In genomic region chr2:68121873-68122679, GRCh38 we compare ENCODE assay signal across 8 cellular contexts. TPM values are rescaled to one million over a fixed set of nuclear protein-coding genes. Genes with fewer than 3 reads are reported as not detected.
DNase-seq lines count a peak whose midpoint lies in the region; ATAC-seq and TF ChIP-seq lines count a peak whose summit lies in the region.

No MANE protein-coding gene starts in this region.

- no CpG with 5 or more reads among the region's 16 CpGs for WGBS in H9 (ENCODE audit: extremely low coverage, insufficient read length, low lambda C conversion rate)
- 7 to 42% methylated on average over 4 to 14 of the region's 16 CpGs for WGBS in endodermal cell (ENCODE audit: insufficient coverage in 1 of 2, insufficient read length in 1 of 2), 2 experiments

- H2BK12ac ChIP-seq in H9 (ENCODE audit: insufficient read length, low read depth, low read length) = no peak overlapping the region

- H3K27me3 Mint-ChIP-seq in H9 (ENCODE audit: low read depth) = no peaks in the 10 kb centered on the region; the same call in 1 of the 2 replicates
- H3K27me3 Mint-ChIP-seq in endodermal cell (ENCODE audit: insufficient read depth) = peaks cover 39% of the 10 kb centered on the region

- no peaks in the 10 kb centered on the region for H3K23me2 ChIP-seq in H9 (ENCODE audit: insufficient read length, low read depth, low read length, poor library complexity, severe bottlenecking)

- H3K9me3 ChIP-seq in BLaER1 = no peaks in the 10 kb centered on the region
- no peaks in the 10 kb centered on the region for H3K9me3 ChIP-seq in H9 (ENCODE audit: control insufficient read depth, low read depth, low read length)
- no peaks in the 10 kb centered on the region for H3K9me3 ChIP-seq in endodermal cell (ENCODE audit: control insufficient read depth, low read length)

- H3K9ac ChIP-seq in BLaER1 (no peak overlapping the region), H9 (ENCODE audit: extremely low read depth, insufficient read length, low read length) (no peak overlapping the region), endodermal cell (ENCODE audit: extremely low read depth, low read length, poor library complexity, severe bottlenecking) (no peak overlapping the region)

- H3K14ac ChIP-seq in H9 (ENCODE audit: insufficient read depth, low read length) = no peak overlapping the region

- H3K4ac ChIP-seq in H9 (ENCODE audit: low read depth, low read length) = no peak overlapping the region

- no peak overlapping the region for H2BK20ac ChIP-seq in H9 (ENCODE audit: low read depth, low read length, poor library complexity, severe bottlenecking)

- no peaks in the 10 kb centered on the region for H3K36me3 Mint-ChIP-seq in H9 (ENCODE audit: insufficient read depth in 1 of 3, low read depth in 3 of 3)
- H3K36me3 Mint-ChIP-seq in endodermal cell (ENCODE audit: low read depth) = no peaks in the 10 kb centered on the region

- ATAC-seq in GM18498 (IDR thresholded peaks at IDR 0.05; ENCODE audit: unreplicated experiment) = no peak

- H2BK5ac ChIP-seq in H9 (ENCODE audit: insufficient read length, low read length) = no peak overlapping the region

- H3K36me3 ChIP-seq in BLaER1 (no peaks in the 10 kb centered on the region), endodermal cell (ENCODE audit: control insufficient read depth, insufficient read depth, low read length) (no peaks in the 10 kb centered on the region)

- H4K91ac ChIP-seq in H9 (ENCODE audit: insufficient read length, low read depth, low read length) = no peak overlapping the region

- H2BK15ac ChIP-seq in H9 (ENCODE audit: low read depth, low read length) = no peak overlapping the region

- no peak overlapping the region; a peak in 1 of 5 replicates for H3K4me3 Mint-ChIP-seq in H9
- H3K4me3 Mint-ChIP-seq in endodermal cell = no peak overlapping the region

- no peaks in the 10 kb centered on the region for H3K27me3 ChIP-seq in BLaER1
- H3K27me3 ChIP-seq in H9 (ENCODE audit: insufficient read depth, low read length) = no peaks in the 10 kb centered on the region
- H3K27me3 ChIP-seq in endodermal cell (ENCODE audit: control insufficient read depth, insufficient read depth, low read length, poor library complexity, severe bottlenecking) = no peaks in the 10 kb centered on the region

- no peak overlapping the region for H3K18ac ChIP-seq in H9 (ENCODE audit: insufficient read length, low read depth, low read length)

- no peaks in the 10 kb centered on the region for H4K20me1 ChIP-seq in BLaER1
- no peaks in the 10 kb centered on the region for H4K20me1 ChIP-seq in H9 (ENCODE audit: control insufficient read depth, insufficient read depth, insufficient read length)

- DNase-seq in H9 (peak; percentile 86), NCI-H748 treated with DMSO at 0.1 percent for 48 hours (lab: John Stamatoyannopoulos, UW) (peak; percentile 29), endodermal cell (peak; percentile 96), middle frontal gyrus (ENCODE audit: extremely low spot score, low spot score) (peak; percentile 62)
- peak; percentile 60 to 63 for DNase-seq in activated CD8-positive, alpha-beta memory T cell treated with anti-CD3 and anti-CD28 coated beads for 4 hours (ENCODE audit: low read depth in 2 of 2)
- peak; percentile 55 to 74 for DNase-seq in stimulated activated CD8-positive, alpha-beta memory T cell treated with anti-CD3 and anti-CD28 coated beads, Interleukin-4, amount 100 ng/mL, for 1 hour (ENCODE audit: low read depth in 2 of 2, low spot score in 1 of 2)

- H2AFZ ChIP-seq in H9 (ENCODE audit: low read length) = no peak overlapping the region

- no peaks in the 10 kb centered on the region for H3K79me1 ChIP-seq in H9 (ENCODE audit: insufficient read depth, low read depth, low read length, poor library complexity, severe bottlenecking)

- H3K27ac Mint-ChIP-seq in H9 (no peak overlapping the region; a peak in 1 of 7 replicates), endodermal cell (no peak overlapping the region)

- peaks cover 6 to 9% of the 10 kb centered on the region in 2 experiments; a peak in 2 of 4 replicates for H3K4me1 Mint-ChIP-seq in H9
- H3K4me1 Mint-ChIP-seq in endodermal cell = peaks cover 33% of the 10 kb centered on the region

- TF ChIP-seq CTCF in H9 (conservative IDR thresholded peaks at IDR 0.05) (peak; percentile 96), endodermal cell (conservative IDR thresholded peaks at IDR 0.05) (peak; percentile 97)

- no peak overlapping the region for H2AK5ac ChIP-seq in H9 (ENCODE audit: insufficient read length, low read length)

- H4K8ac ChIP-seq in H9 (replicated peaks; ENCODE audit: insufficient read length, low read depth, low read length) = no peak overlapping the region

- H3K4me1 ChIP-seq in BLaER1 = peaks cover 23% of the 10 kb centered on the region
- H3K4me1 ChIP-seq in H9 (ENCODE audit: insufficient read depth, low read length) = no peaks in the 10 kb centered on the region
- peaks cover 6% of the 10 kb centered on the region for H3K4me1 ChIP-seq in endodermal cell (ENCODE audit: control insufficient read depth, insufficient read depth, low read length)

- H3K4me3 ChIP-seq in BLaER1 = no peak overlapping the region
- H3K4me3 ChIP-seq in endodermal cell (ENCODE audit: low read length) = no peak overlapping the region

- H2BK120ac ChIP-seq in H9 (ENCODE audit: low read depth, low read length, poor library complexity, severe bottlenecking) = no peak overlapping the region

- H3K79me2 ChIP-seq in H9 (ENCODE audit: insufficient read depth, low read length) = no peaks in the 10 kb centered on the region

- H3K9me3 Mint-ChIP-seq in H9 = no peaks in the 10 kb centered on the region
- no peaks in the 10 kb centered on the region for H3K9me3 Mint-ChIP-seq in endodermal cell

- H3K27ac ChIP-seq in BLaER1 = no peak overlapping the region
- H3K27ac ChIP-seq in H9 (ENCODE audit: insufficient read length, low read depth, low read length) = no peak overlapping the region
- no peak overlapping the region for H3K27ac ChIP-seq in endodermal cell (ENCODE audit: low read depth, low read length)

- no peak overlapping the region for H3K56ac ChIP-seq in H9 (ENCODE audit: insufficient read length, low read depth, low read length)

- no peak overlapping the region for H3T11ph ChIP-seq in H9 (ENCODE audit: low read length)

- H4K5ac ChIP-seq in H9 (ENCODE audit: insufficient read length, low read depth, low read length) = no peak overlapping the region

- peak overlapping the region; percentile 20; the same call in 1 of the 2 replicates for H3K4me2 ChIP-seq in BLaER1
- no peak overlapping the region for H3K4me2 ChIP-seq in H9 (ENCODE audit: insufficient read depth, insufficient read length, low read length)

- H3K23ac ChIP-seq in H9 (ENCODE audit: insufficient read length, low read depth, low read length) = no peak overlapping the region

RNA-seq across cellular contexts. Expression of gene PNO1, which starts 35.6 kb away (rescaled TPM):
- total RNA-seq in H9 (2021) (46.4 and 46.5 TPM in 2 replicates), endodermal cell (10 to 100 TPM; 16.6 to 21.3 TPM)
- polyA plus RNA-seq in endodermal cell (2013, experiment 1 of 2) = 17.3 TPM
- 16.0 TPM for polyA plus RNA-seq in endodermal cell (2013, experiment 2 of 2)

RNA-seq across cellular contexts. Expression of gene C1D, which starts 59.3 kb away (rescaled TPM):
- total RNA-seq in H9 (2021) = 16.5 and 19.7 TPM in 2 replicates
- 10 to 100 TPM; 20.7 to 25.4 TPM for total RNA-seq in endodermal cell
- 35.9 TPM for polyA plus RNA-seq in endodermal cell (2013, experiment 1 of 2)
- 35.9 TPM for polyA plus RNA-seq in endodermal cell (2013, experiment 2 of 2)

Comparison
In these comparisons a context has a peak if more than half of its experiments do, and no peak if none do; other contexts are left out.
1. DNase-seq: peak in every context shown above with its lines; median percentile 96 in endodermal cell; 86 in H9; 64 in stimulated activated CD8-positive, alpha-beta memory T cell treated with anti-CD3 and anti-CD28 coated beads, Interleukin-4, amount 100 ng/mL, for 1 hour; 62 in middle frontal gyrus; 62 in activated CD8-positive, alpha-beta memory T cell treated with anti-CD3 and anti-CD28 coated beads for 4 hours; 29 in NCI-H748 treated with DMSO at 0.1 percent for 48 hours.